Comparison of ENCODE assay signal across 15 cellular contexts in genomic region chrX:2583194-2584162, GRCh38.
A peak's percentile ranks its signal among the peaks of the same experiment; 100 is the strongest.
DNase-seq lines count a peak whose midpoint lies in the region; ATAC-seq and TF ChIP-seq lines count a peak whose summit lies in the region.
"Had no signal": no experiment of that assay in that cellular context is flagged by ENCODE, and none has a peak within 500 bp of the region (broad histone marks: within the 10 kb centered on the region; RNA-seq: fewer than 3 reads in every experiment).

No MANE protein-coding gene starts in this region.

- no peak for ATAC-seq in activated T-cell treated with anti-CD3 and anti-CD28 coated beads, Interleukin-2, amount 50 U/mL, for 72 hours (replicated peaks in 1 of 2)

- H3K27ac ChIP-seq in dorsolateral prefrontal cortex (no peak overlapping the region), mesodermal cell (ENCODE audit: low read depth, low read length, severe bottlenecking) (no peak overlapping the region)

- H3K27me3 Mint-ChIP-seq in activated T-cell treated with anti-CD3 and anti-CD28 coated beads, Interleukin-2, amount 50 U/mL, for 72 hours (ENCODE audit: low read depth) = peaks cover 45% of the 10 kb centered on the region
- peaks cover 71% of the 10 kb centered on the region for H3K27me3 Mint-ChIP-seq in type B pancreatic cell

- H3K4me1 ChIP-seq in mesodermal cell (ENCODE audit: control insufficient read depth, insufficient read depth, low read length, poor library complexity, severe bottlenecking) = peaks cover 4% of the 10 kb centered on the region

- WGBS in mesodermal cell (ENCODE audit: insufficient coverage in 2 of 2), 2 experiments = 1 to 3% methylated on average over 51 to 64 of the region's 74 CpGs

- no peaks in the 10 kb centered on the region for H3K9me3 Mint-ChIP-seq in activated T-cell treated with anti-CD3 and anti-CD28 coated beads, Interleukin-2, amount 50 U/mL, for 72 hours
- H3K9me3 Mint-ChIP-seq in type B pancreatic cell = no peaks in the 10 kb centered on the region
- H3K9me3 Mint-ChIP-seq: activated T-helper 1 cell treated with anti-CD3 and anti-CD28 coated beads, Interleukin-12 subunit alpha, Interleukin-12 subunit beta, Interleukin-2, Interleukin-4 antibody, amounts not matched to agents 30 ng/mL and 10 ng/mL and 1 ng/mL, durations not matched to agents 14 hours and 24 hours and 36 hours had no signal

- no peaks in the 10 kb centered on the region for H3K36me3 ChIP-seq in mesodermal cell (ENCODE audit: control insufficient read depth, insufficient read depth, low read length)

- TF ChIP-seq CTCF in dorsolateral prefrontal cortex (IDR thresholded peaks at IDR 0.05 in 54 of 56, conservative IDR thresholded peaks at IDR 0.05 in 2 of 56; ENCODE audit: low read depth in 1 of 56, partially characterized antibody in 56 of 56) (no peak), type B pancreatic cell (conservative IDR thresholded peaks at IDR 0.05) (no peak)

- peak overlapping the region in 35 of 59 donors; percentile 7 to 57 (median 29) for H3K4me3 ChIP-seq in dorsolateral prefrontal cortex
- H3K4me3 ChIP-seq in mesodermal cell (ENCODE audit: extremely low read depth, insufficient read depth, low read length, poor library complexity, severe bottlenecking) = peak overlapping the region; percentile 23

- H3K4me1 Mint-ChIP-seq in activated T-cell treated with anti-CD3 and anti-CD28 coated beads, Interleukin-2, amount 50 U/mL, for 72 hours (ENCODE audit: low read depth) = peaks cover 5% of the 10 kb centered on the region
- H3K4me1 Mint-ChIP-seq in type B pancreatic cell (ENCODE audit: unreplicated experiment) = peaks cover 16% of the 10 kb centered on the region

- H3K36me3 Mint-ChIP-seq in activated T-cell treated with anti-CD3 and anti-CD28 coated beads, Interleukin-2, amount 50 U/mL, for 72 hours (ENCODE audit: insufficient read depth in 2 of 2) = peaks cover 0 to 3% of the 10 kb centered on the region in 2 donors
- no peaks in the 10 kb centered on the region for H3K36me3 Mint-ChIP-seq in type B pancreatic cell

- no peak overlapping the region for H3K27ac Mint-ChIP-seq in activated T-cell treated with anti-CD3 and anti-CD28 coated beads, Interleukin-2, amount 50 U/mL, for 72 hours
- H3K27ac Mint-ChIP-seq in type B pancreatic cell = no peak overlapping the region
- H3K27ac Mint-ChIP-seq: activated T-helper 1 cell treated with anti-CD3 and anti-CD28 coated beads, Interleukin-12 subunit alpha, Interleukin-12 subunit beta, Interleukin-2, Interleukin-4 antibody, amounts not matched to agents 30 ng/mL and 10 ng/mL and 1 ng/mL, durations not matched to agents 14 hours and 24 hours and 36 hours had no signal

- DNase-seq in activated T-cell treated with anti-CD3 and anti-CD28 coated beads, Interleukin-2, amount 50 U/mL, for 72 hours = no peak
- DNase-seq in activated T-cell treated with anti-CD3 and anti-CD28 coated beads, Interleukin-2, amount 50 U/mL, for 48 hours = no peak
- DNase-seq in dorsolateral prefrontal cortex (no peak), type B pancreatic cell (ENCODE audit: extremely low spot score, unreplicated experiment) (no peak), AML-193 (lab: John Stamatoyannopoulos, UW) (no peak), NCI-H345 (lab: John Stamatoyannopoulos, UW) (no peak), SIG-M5 treated with dmso at 0.1 percent for 504 hours (lab: John Stamatoyannopoulos, UW; ENCODE audit: unreplicated experiment) (no peak)
- DNase-seq: activated CD4-positive, alpha-beta T cell treated with anti-CD3 and anti-CD28 coated beads, Interleukin-2, amount 50 U/mL, for 4 hours; hippocampal formation; NCI-H1694 treated with DMSO at 0.1 percent for 48 hours; NCI-H510A treated with DMSO at 0.1 percent for 48 hours; occipital lobe; OCI-M1 had no signal

- peak overlapping the region; percentile 41 to 44 for H3K4me3 Mint-ChIP-seq in activated T-cell treated with anti-CD3 and anti-CD28 coated beads, Interleukin-2, amount 50 U/mL, for 72 hours
- peak overlapping the region; percentile 78 for H3K4me3 Mint-ChIP-seq in type B pancreatic cell
- H3K4me3 Mint-ChIP-seq: activated T-helper 1 cell treated with anti-CD3 and anti-CD28 coated beads, Interleukin-12 subunit alpha, Interleukin-12 subunit beta, Interleukin-2, Interleukin-4 antibody, amounts not matched to agents 30 ng/mL and 10 ng/mL and 1 ng/mL, durations not matched to agents 14 hours and 24 hours and 36 hours had no signal

- H3K9me3 ChIP-seq in mesodermal cell (ENCODE audit: control insufficient read depth, low read length) = no peaks in the 10 kb centered on the region

- intact Hi-C loops in dorsolateral prefrontal cortex (cut with DNase I) = no loop called here

- peaks cover 0 to 72% (median 52%) of the 10 kb centered on the region in 45 donors for H3K27me3 ChIP-seq in dorsolateral prefrontal cortex
